In genomic region chr1:55813619-55814018, GRCh38 we compare ENCODE assay signal across 10 cellular contexts.
A peak's percentile ranks its signal among the peaks of the same experiment; 100 is the strongest.
DNase-seq lines count a peak whose midpoint lies in the region; ATAC-seq, FAIRE-seq and TF ChIP-seq lines count a peak whose summit lies in the region.
"Had no signal": no experiment of that assay in that cellular context is flagged by ENCODE, and none has a peak within 500 bp of the region (broad histone marks: within the 10 kb centered on the region; RNA-seq: fewer than 3 reads in every experiment).

No MANE protein-coding gene starts in this region.

- no peaks in the 10 kb centered on the region for H3K79me2 ChIP-seq in HepG2 (ENCODE audit: insufficient read depth, low read length)

- no peaks in the 10 kb centered on the region for H3K9me3 ChIP-seq in HepG2 (ENCODE audit: low read length)
- H3K9me3 ChIP-seq in uterus = no peaks in the 10 kb centered on the region

- H3K9ac ChIP-seq in HepG2 (ENCODE audit: insufficient read depth, low read depth, low read length) = no peak overlapping the region

- TF ChIP-seq CTCF in choroid plexus epithelial cell (conservative IDR thresholded peaks at IDR 0.05; ENCODE audit: low read depth, low read length) (no peak), HepG2 (CRISPR knock-in tag; IDR thresholded peaks at IDR 0.05) (no peak), uterus (IDR thresholded peaks at IDR 0.05) (no peak)

- WGBS in HepG2 (ENCODE audit: low lambda C conversion rate) = 19% methylated on average over 3 of the region's 3 CpGs

- no peak for TF ChIP-seq POLR2A in HepG2 (IDR thresholded peaks at IDR 0.05; ENCODE audit: insufficient read depth in 1 of 2, low read depth in 2 of 2, low read length in 2 of 2)
- no peak for TF ChIP-seq POLR2A in uterus (IDR thresholded peaks at IDR 0.05)

- in situ Hi-C loops in HepG2 (cut with HindIII; ENCODE audit: extremely low pct_ligation_motif_present, low pct_unique_long_range_greater_than_20kb) = no loop called here

- no peak for TF ChIP-seq RAD21 in Ishikawa (IDR thresholded peaks at IDR 0.05; ENCODE audit: low read depth)
- TF ChIP-seq RAD21 in HepG2 (CRISPR knock-in tag; IDR thresholded peaks at IDR 0.05) = no peak

- intact Hi-C loops in HepG2 (cut with micrococcal nuclease; ENCODE audit: unreplicated experiment) = no loop called here
- intact Hi-C loops in uterus (cut with DNase I; ENCODE audit: low total_unique reads) = no loop called here

- DNase-seq in choroid plexus epithelial cell (ENCODE audit: low read depth) (peak; percentile 88), HepG2 (ENCODE audit: low spot score) (peak; percentile 35), uterus (peak; percentile 84 to 91), mesenteric fat pad (ENCODE audit: low spot score) (no peak), GF-D8 (lab: John Stamatoyannopoulos, UW) (no peak)
- no peak for DNase-seq in NK-92 treated with Interleukin-12 subunit alpha and Interleukin-12 subunit beta, amount 100 ng/mL, for 24 hours (lab: John Stamatoyannopoulos, UW)
- DNase-seq: stimulated activated CD4-positive, alpha-beta T cell treated with anti-CD3 and anti-CD28 coated beads, Interleukin-1b, Interleukin-23, amount 100 ng/mL, for 48 hours had no signal

- peaks cover 24% of the 10 kb centered on the region for H3K4me1 ChIP-seq in HepG2 (ENCODE audit: insufficient read depth, low read length)
- H3K4me1 ChIP-seq in uterus = peaks cover 0 to 3% of the 10 kb centered on the region in 2 donors

- H2AFZ ChIP-seq in HepG2 (ENCODE audit: low read length) = no peak overlapping the region
- H2AFZ ChIP-seq: GM23338 had no signal

- H3K27me3 ChIP-seq in HepG2 (ENCODE audit: control insufficient read depth in 1 of 2, insufficient read depth in 2 of 2, low read length in 2 of 2) = no peaks in the 10 kb centered on the region
- H3K27me3 ChIP-seq in uterus = no peaks in the 10 kb centered on the region

- H3K36me3 ChIP-seq in HepG2 (replicated peaks in 1 of 2; ENCODE audit: control insufficient read depth in 1 of 2, insufficient read depth in 2 of 2, low read length in 2 of 2) = no peaks in the 10 kb centered on the region
- H3K36me3 ChIP-seq in uterus = no peaks in the 10 kb centered on the region

- H3K27ac ChIP-seq in HepG2 (ENCODE audit: extremely low read length, insufficient read depth, low read length) = no peak overlapping the region
- H3K27ac ChIP-seq in uterus = peak overlapping the region; percentile 44 to 62
- H3K27ac ChIP-seq: VCaP had no signal

- no peak for TF ChIP-seq EP300 in Ishikawa (IDR thresholded peaks at IDR 0.05; ENCODE audit: borderline replicate concordance)
- no peak for TF ChIP-seq EP300 in HepG2 (IDR thresholded peaks at IDR 0.05; ENCODE audit: low read depth in 2 of 2, low read length in 2 of 2)
- TF ChIP-seq EP300 in HepG2 (CRISPR knock-in tag; IDR thresholded peaks at IDR 0.05; ENCODE audit: borderline replicate concordance) = no peak

- no peak for FAIRE-seq in HepG2 (lab: Jason Lieb, UNC)

- BruUV-seq in HepG2 (replicated peaks; lab: Mats Ljungman, UMichigan) = no TSS peak

- POLR2A ChIA-PET in HepG2 (lab: Yijun Ruan, JAX) = no interaction called here

- ATAC-seq in HepG2 = peak; percentile 31; the same call in 1 of the 3 replicates
- ATAC-seq: GM23338 had no signal

- CTCF ChIA-PET in HepG2 (lab: Yijun Ruan, JAX; ENCODE audit: low intra/inter-chr PET ratio, low total read pairs) = no interaction called here

- H4K20me1 ChIP-seq in HepG2 (ENCODE audit: insufficient read depth, low read length) = no peaks in the 10 kb centered on the region

- no peak overlapping the region for H3K4me2 ChIP-seq in HepG2 (ENCODE audit: low read depth, low read length)
- H3K4me2 ChIP-seq: GM23338 had no signal

- H3K4me3 ChIP-seq in choroid plexus epithelial cell (ENCODE audit: low read depth, low read length) (no peak overlapping the region), HepG2 (replicated peaks in 1 of 3; ENCODE audit: insufficient read depth in 1 of 3, low read depth in 2 of 3, low read length in 3 of 3) (no peak overlapping the region), uterus (no peak overlapping the region)
- H3K4me3 ChIP-seq: GM23338 had no signal

TF ChIP-seq in Ishikawa, 13 proteins besides CTCF, POLR2A, EP300 and RAD21:
- TF ChIP-seq YY1 (IDR thresholded peaks at IDR 0.05; ENCODE audit: low read depth) (no peak), REST (IDR thresholded peaks at IDR 0.05; ENCODE audit: low read depth) (no peak), CEBPB (IDR thresholded peaks at IDR 0.05) (peak; percentile 7; the same call in 1 of the 2 replicates), NFIC (IDR thresholded peaks at IDR 0.05) (no peak)
TF ChIP-seq in Ishikawa: peak in this region for 1.

TF ChIP-seq in HepG2, 621 proteins besides CTCF, POLR2A, EP300 and RAD21 (continues in another document):
- TF ChIP-seq ZSCAN25 (CRISPR knock-in tag; IDR thresholded peaks at IDR 0.05) (no peak), PHF20 (CRISPR knock-in tag; IDR thresholded peaks at IDR 0.05) (no peak), HDAC1 (CRISPR knock-in tag; IDR thresholded peaks at IDR 0.05) (no peak), ZNF619 (CRISPR knock-in tag; IDR thresholded peaks at IDR 0.05) (no peak), KDM2A (CRISPR knock-in tag; IDR thresholded peaks at IDR 0.05; ENCODE audit: borderline replicate concordance, low read depth) (no peak), ZNF878 (CRISPR knock-in tag; IDR thresholded peaks at IDR 0.05) (no peak), FUBP1 (CRISPR knock-in tag; IDR thresholded peaks at IDR 0.05; ENCODE audit: borderline replicate concordance) (no peak), ZNF629 (CRISPR knock-in tag; conservative IDR thresholded peaks at IDR 0.05) (no peak), SMAD1 (CRISPR knock-in tag; IDR thresholded peaks at IDR 0.05; ENCODE audit: borderline replicate concordance, low read depth) (no peak), ZNF747 (CRISPR knock-in tag; IDR thresholded peaks at IDR 0.05; ENCODE audit: borderline replicate concordance) (no peak), GTF3A (CRISPR knock-in tag; conservative IDR thresholded peaks at IDR 0.05) (no peak), ZNF644 (CRISPR knock-in tag; IDR thresholded peaks at IDR 0.05; ENCODE audit: low read depth) (peak; percentile 87), ATF4 (CRISPR knock-in tag; IDR thresholded peaks at IDR 0.05) (peak in 1 of 2 experiments; percentile 98; a peak in 2 of 4 replicates), ARID2 (CRISPR knock-in tag; IDR thresholded peaks at IDR 0.05; ENCODE audit: borderline replicate concordance) (no peak), ATF7 (IDR thresholded peaks at IDR 0.05) (peak; percentile 59; the same call in 1 of the 2 replicates), ATF7 (CRISPR knock-in tag; IDR thresholded peaks at IDR 0.05) (no peak), ELF3 (CRISPR knock-in tag; IDR thresholded peaks at IDR 0.05) (0 out of 2 replicates have a peak, but pooled peaks have one; percentile 22), ZNF713 (CRISPR knock-in tag; IDR thresholded peaks at IDR 0.05) (no peak), ZNF883 (CRISPR knock-in tag; IDR thresholded peaks at IDR 0.05; ENCODE audit: not compliant biosample characterization) (no peak), POLR2G (IDR thresholded peaks at IDR 0.05; ENCODE audit: low read depth, low read length) (no peak), XRCC5 (optimal IDR thresholded peaks at IDR 0.05; ENCODE audit: low read length) (no peak), CREM (IDR thresholded peaks at IDR 0.05) (no peak), CREM (CRISPR knock-in tag; IDR thresholded peaks at IDR 0.05) (no peak), HIC2 (CRISPR knock-in tag; IDR thresholded peaks at IDR 0.05; ENCODE audit: low read depth) (no peak), ZFAT (CRISPR knock-in tag; conservative IDR thresholded peaks at IDR 0.05) (no peak), PAX8 (CRISPR knock-in tag; IDR thresholded peaks at IDR 0.05; ENCODE audit: borderline replicate concordance) (no peak), ZNF674 (CRISPR knock-in tag; IDR thresholded peaks at IDR 0.05; ENCODE audit: low read depth) (no peak)

Comparison
In these comparisons a context has a peak if more than half of its experiments do, and no peak if none do; other contexts are left out.
1. DNase-seq: peak in choroid plexus epithelial cell (single experiment), HepG2 (single experiment) and uterus (2 of 2); none in NK-92 treated with Interleukin-12 subunit alpha and Interleukin-12 subunit beta, amount 100 ng/mL, for 24 hours (single experiment), mesenteric fat pad (single experiment) and GF-D8 (single experiment).